22 cellular contexts compared by ENCODE assay signal in the genomic region with DNA sequence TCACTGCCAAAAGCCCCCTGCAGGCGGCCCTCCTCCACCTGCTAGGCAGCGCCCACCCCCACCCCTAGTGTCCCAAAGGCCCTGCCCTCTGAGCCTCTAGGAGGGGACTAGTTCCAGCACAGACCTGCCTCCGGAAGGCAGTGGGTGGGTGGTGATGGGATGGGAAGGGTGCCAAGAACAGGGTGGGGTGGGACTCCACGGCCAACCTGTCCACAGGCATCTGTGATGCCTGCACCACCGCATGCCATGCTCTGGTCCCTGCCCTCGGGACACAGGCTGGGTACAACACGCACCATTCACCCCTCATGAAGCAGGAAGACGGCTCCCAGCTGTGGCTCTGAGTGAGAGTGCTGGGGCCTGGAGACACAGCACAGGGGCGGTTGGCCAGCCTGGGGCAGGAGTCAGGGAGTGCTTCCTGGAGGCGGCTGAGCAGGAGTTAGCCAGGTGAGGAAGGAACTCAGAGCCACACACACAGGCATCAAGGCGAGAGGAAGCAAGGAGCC.
"Had no signal": no experiment of that assay in that cellular context is flagged by ENCODE, and none has a peak within 500 bp of the region (broad histone marks: within the 10 kb centered on the region; RNA-seq: fewer than 3 reads in every experiment).

No MANE protein-coding gene starts in this region.

- H3K27ac Mint-ChIP-seq: activated naive CD4-positive, alpha-beta T cell treated with anti-CD3 and anti-CD28 coated beads, Interleukin-2, amount 50 U/mL, for 72 hours; activated T-helper 1 cell treated with anti-CD3 and anti-CD28 coated beads, Interleukin-12 subunit alpha, Interleukin-12 subunit beta, Interleukin-2, Interleukin-4 antibody, amounts not matched to agents 30 ng/mL and 10 ng/mL and 1 ng/mL, durations not matched to agents 14 hours and 24 hours and 36 hours; stimulated activated effector memory CD8-positive, alpha-beta T cell treated with anti-CD3 and anti-CD28 coated beads, Interleukin-12 subunit alpha, Interleukin-12 subunit beta, amount 100 ng/mL, for 72 hours had no signal

- FAIRE-seq: astrocyte, small intestine had no signal

- H3K4me3 Mint-ChIP-seq: activated T-helper 1 cell treated with anti-CD3 and anti-CD28 coated beads, Interleukin-12 subunit alpha, Interleukin-12 subunit beta, Interleukin-2, Interleukin-4 antibody, amounts not matched to agents 30 ng/mL and 10 ng/mL and 1 ng/mL, durations not matched to agents 14 hours and 24 hours and 36 hours; nephron progenitor cell; stimulated activated effector memory CD8-positive, alpha-beta T cell treated with anti-CD3 and anti-CD28 coated beads, Interleukin-12 subunit alpha, Interleukin-12 subunit beta, amount 100 ng/mL, for 72 hours had no signal

- H3K9me3 Mint-ChIP-seq: activated naive CD4-positive, alpha-beta T cell treated with anti-CD3 and anti-CD28 coated beads, Interleukin-2, amount 50 U/mL, for 72 hours; activated T-helper 1 cell treated with anti-CD3 and anti-CD28 coated beads, Interleukin-12 subunit alpha, Interleukin-12 subunit beta, Interleukin-2, Interleukin-4 antibody, amounts not matched to agents 30 ng/mL and 10 ng/mL and 1 ng/mL, durations not matched to agents 14 hours and 24 hours and 36 hours; stimulated activated effector memory CD8-positive, alpha-beta T cell treated with anti-CD3 and anti-CD28 coated beads, Interleukin-12 subunit alpha, Interleukin-12 subunit beta, amount 100 ng/mL, for 72 hours had no signal

- H3K36me3 Mint-ChIP-seq: activated naive CD4-positive, alpha-beta T cell treated with anti-CD3 and anti-CD28 coated beads, Interleukin-2, amount 50 U/mL, for 72 hours; stimulated activated effector memory CD8-positive, alpha-beta T cell treated with anti-CD3 and anti-CD28 coated beads, Interleukin-12 subunit alpha, Interleukin-12 subunit beta, amount 100 ng/mL, for 72 hours had no signal

- H3K36me3 ChIP-seq: adrenal gland, breast epithelium, prostate gland, upper lobe of right lung had no signal

- DNase-seq: activated CD4-positive, alpha-beta T cell treated with anti-CD3 and anti-CD28 coated beads, Interleukin-2, amount 50 U/mL, for 4 hours; activated gamma-delta T cell treated with Interleukin-2 at 50 U/mL for 16 hours; adrenal gland; cerebellar nuclear complex; effector CD4-positive, alpha-beta T cell; hippocampal formation; islet precursor cell; nephron progenitor cell; right cardiac atrium; small intestine; stimulated activated CD4-positive, alpha-beta T cell treated with anti-CD3 and anti-CD28 coated beads, Interleukin-4, amount 100 ng/mL, for 1 hour; testis; upper lobe of right lung; WERI-Rb-1 had no signal

- H3K4me3 ChIP-seq: adrenal gland, breast epithelium, esophagus muscularis mucosa, prostate gland, testis, upper lobe of right lung had no signal

- ATAC-seq: activated naive CD4-positive, alpha-beta T cell treated with anti-CD3 and anti-CD28 coated beads, Interleukin-2, amount 50 U/mL, for 72 hours; left lobe of liver; right cardiac atrium; stimulated activated effector memory CD8-positive, alpha-beta T cell treated with anti-CD3 and anti-CD28 coated beads, Interleukin-12 subunit alpha, Interleukin-12 subunit beta, amount 100 ng/mL, for 72 hours; upper lobe of right lung had no signal

- H3K9me3 ChIP-seq: adrenal gland, prostate gland, testis, upper lobe of right lung had no signal

- H3K27ac ChIP-seq: adrenal gland, esophagus muscularis mucosa, prostate gland, testis, upper lobe of right lung, WERI-Rb-1 had no signal

- H3K27me3 ChIP-seq: breast epithelium, esophagus muscularis mucosa, testis had no signal

- H3K4me1 ChIP-seq: adrenal gland, breast epithelium, prostate gland, upper lobe of right lung had no signal
